10 cellular contexts compared by ENCODE assay signal in the genomic region with DNA sequence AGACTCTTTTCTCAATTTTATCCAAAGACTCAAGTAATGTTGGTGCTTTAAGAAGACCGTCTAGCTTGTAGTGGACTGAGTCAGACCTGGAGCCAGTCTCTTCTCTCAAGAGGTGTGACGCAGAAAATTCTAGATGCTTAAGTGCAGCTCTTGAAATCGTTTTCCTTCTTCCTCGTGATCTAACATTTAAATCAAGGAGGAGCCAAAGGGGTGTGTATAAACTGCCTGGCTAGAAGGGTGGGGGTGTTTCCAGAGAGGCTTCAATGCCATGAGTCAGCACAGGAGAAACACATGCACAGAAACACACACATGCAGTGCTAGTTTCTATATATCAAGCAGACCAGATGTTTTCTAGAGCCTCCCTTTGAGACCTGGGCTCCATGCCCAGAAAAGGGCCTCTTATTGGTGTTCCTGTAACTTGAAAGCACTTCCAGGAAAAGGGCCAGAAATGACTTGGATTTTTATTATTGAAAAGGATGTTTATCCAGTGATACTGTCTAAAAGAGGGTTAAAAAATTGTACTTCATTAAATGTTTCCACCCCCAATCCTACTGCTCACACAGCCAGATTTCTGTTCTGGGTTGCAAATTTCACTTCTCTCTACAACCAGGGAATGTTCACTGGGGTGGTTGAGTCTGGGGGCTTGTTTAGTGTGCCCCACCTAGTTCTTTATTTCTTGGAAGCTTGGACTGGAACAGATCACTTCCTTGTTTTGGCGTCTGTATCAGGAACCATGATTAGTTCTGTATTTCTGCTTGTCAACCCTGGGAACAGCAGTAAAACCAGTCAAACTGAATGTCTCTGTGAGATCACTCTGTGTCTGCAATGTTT. TPM values are rescaled to one million over a fixed set of nuclear protein-coding genes. Genes with fewer than 3 reads are reported as not detected.
DNase-seq lines count a peak whose midpoint lies in the region; ATAC-seq and TF ChIP-seq lines count a peak whose summit lies in the region.
"Had no signal": no experiment of that assay in that cellular context is flagged by ENCODE, and none has a peak within 500 bp of the region (broad histone marks: within the 10 kb centered on the region; RNA-seq: fewer than 3 reads in every experiment).

Gene CLIC2 (minus strand): TSS at position 129 of the 831 bp plus-strand sequence. CDS start 187 bp downstream, outside the sequence.

- peak; percentile 3 for DNase-seq in activated CD4-positive, alpha-beta T cell treated with anti-CD3 and anti-CD28 coated beads for 48 hours
- no peak for DNase-seq in activated CD4-positive, alpha-beta T cell treated with anti-CD3 and anti-CD28 coated beads, Interleukin-2, amount 10 ng/mL, durations not matched to agents 7 days and 5 days
- peak; percentile 64 for DNase-seq in LNCaP clone FGC (ENCODE audit: low read depth)
- peak; percentile 64 for DNase-seq in choroid plexus epithelial cell (ENCODE audit: low read depth)
- no peak for DNase-seq in omental fat pad (ENCODE audit: low spot score)
- no peak for DNase-seq in NCI-H146 treated with DMSO at 0.1 percent for 48 hours (lab: John Stamatoyannopoulos, UW; ENCODE audit: unreplicated experiment)
- no peak for DNase-seq in NOMO-1 (lab: John Stamatoyannopoulos, UW; ENCODE audit: unreplicated experiment in 2 of 2)
- no peak for DNase-seq in epidermal melanocyte (ENCODE audit: insufficient read length, low spot score)

- H3K27me3 Mint-ChIP-seq in activated CD4-positive, alpha-beta T cell treated with anti-CD3 and anti-CD28 coated beads, Interleukin-2, amount 10 ng/mL, durations not matched to agents 7 days and 5 days, result no peaks in the 10 kb centered on the region

- H3K36me3 Mint-ChIP-seq in activated CD4-positive, alpha-beta T cell treated with anti-CD3 and anti-CD28 coated beads, Interleukin-2, amount 10 ng/mL, durations not matched to agents 7 days and 5 days (ENCODE audit: low read depth), result no peaks in the 10 kb centered on the region
- H3K36me3 Mint-ChIP-seq: CD4-positive, CD25-positive, alpha-beta regulatory T cell had no signal

- TF ChIP-seq CTCF in LNCaP clone FGC (IDR thresholded peaks at IDR 0.05; ENCODE audit: control insufficient read depth, extremely low read depth, insufficient read depth) (no peak), choroid plexus epithelial cell (conservative IDR thresholded peaks at IDR 0.05; ENCODE audit: low read depth, low read length) (no peak), omental fat pad (IDR thresholded peaks at IDR 0.05) (no peak)

- POLR2A ChIA-PET in activated CD4-positive, alpha-beta T cell treated with anti-CD3 and anti-CD28 coated beads, Interleukin-2, amount 10 ng/mL, durations not matched to agents 7 days and 5 days (lab: Charles Lee), result no interaction called here

- peak; percentile 81 for ATAC-seq in omental fat pad (ENCODE audit: low FRiP score)

- no peak within 1 kb of the TSS for H3K27ac Mint-ChIP-seq in activated CD4-positive, alpha-beta T cell treated with anti-CD3 and anti-CD28 coated beads, Interleukin-2, amount 10 ng/mL, durations not matched to agents 7 days and 5 days
- H3K27ac Mint-ChIP-seq: CD4-positive, CD25-positive, alpha-beta regulatory T cell had no signal

- H3K4me1 Mint-ChIP-seq in activated CD4-positive, alpha-beta T cell treated with anti-CD3 and anti-CD28 coated beads, Interleukin-2, amount 10 ng/mL, durations not matched to agents 7 days and 5 days, result peaks cover 3% of the 10 kb centered on the region
- H3K4me1 Mint-ChIP-seq: CD4-positive, CD25-positive, alpha-beta regulatory T cell; neural crest cell had no signal

- H3K4me3 Mint-ChIP-seq in activated CD4-positive, alpha-beta T cell treated with anti-CD3 and anti-CD28 coated beads, Interleukin-2, amount 10 ng/mL, durations not matched to agents 7 days and 5 days, result no peak within 1 kb of the TSS
- H3K4me3 Mint-ChIP-seq: CD4-positive, CD25-positive, alpha-beta regulatory T cell; neural crest cell had no signal

- no peaks in the 10 kb centered on the region for H3K9me3 Mint-ChIP-seq in activated CD4-positive, alpha-beta T cell treated with anti-CD3 and anti-CD28 coated beads, Interleukin-2, amount 10 ng/mL, durations not matched to agents 7 days and 5 days
- H3K9me3 Mint-ChIP-seq: CD4-positive, CD25-positive, alpha-beta regulatory T cell; neural crest cell had no signal

- H3K4me3 ChIP-seq in LNCaP clone FGC (ENCODE audit: low read depth, low read length) (no peak within 1 kb of the TSS), choroid plexus epithelial cell (ENCODE audit: low read depth, low read length) (no peak within 1 kb of the TSS)

- CTCF ChIA-PET in activated CD4-positive, alpha-beta T cell treated with anti-CD3 and anti-CD28 coated beads, Interleukin-2, amount 10 ng/mL, durations not matched to agents 7 days and 5 days (lab: Charles Lee), result no interaction called here

RNA-seq across cellular contexts. Expression of gene CLIC2, which starts in this region (rescaled TPM):
- under 1 TPM; 0.48 to 0.79 TPM for total RNA-seq in activated CD4-positive, alpha-beta T cell treated with anti-CD3 and anti-CD28 coated beads, Interleukin-2, amount 10 ng/mL, durations not matched to agents 7 days and 5 days
- total RNA-seq in omental fat pad, result 10 to 100 TPM; 17.2 to 61.8 (median 17.4) TPM

Comparison
In these comparisons a context has a peak if more than half of its experiments do, and no peak if none do; other contexts are left out.
1. RNA of gene CLIC2 (total RNA-seq): 17.2 to 61.8 TPM in omental fat pad; 0.48 to 0.79 TPM in activated CD4-positive, alpha-beta T cell treated with anti-CD3 and anti-CD28 coated beads, Interleukin-2, amount 10 ng/mL, durations not matched to agents 7 days and 5 days; every median in the first group is over 10 times any median in the second.
2. DNase-seq: peak in activated CD4-positive, alpha-beta T cell treated with anti-CD3 and anti-CD28 coated beads for 48 hours (single experiment), LNCaP clone FGC (single experiment) and choroid plexus epithelial cell (single experiment); none in activated CD4-positive, alpha-beta T cell treated with anti-CD3 and anti-CD28 coated beads, Interleukin-2, amount 10 ng/mL, durations not matched to agents 7 days and 5 days (single experiment), omental fat pad (single experiment), NCI-H146 treated with DMSO at 0.1 percent for 48 hours (single experiment), NOMO-1 (0 of 2) and epidermal melanocyte (single experiment).